Comparison of ENCODE assay signal across 6 cellular contexts in genomic region chr11:35857922-35858321, GRCh38.
"Had no signal": no experiment of that assay in that cellular context is flagged by ENCODE, and none has a peak within 500 bp of the region (broad histone marks: within the 10 kb centered on the region; RNA-seq: fewer than 3 reads in every experiment).

No MANE protein-coding gene starts in this region.

- H3K36me3 Mint-ChIP-seq: IgD-negative memory B cell had no signal

- H3K27me3 Mint-ChIP-seq: IgD-negative memory B cell had no signal

- DNase-seq: IMR-90 had no signal

- H3K27ac ChIP-seq: HL-60 had no signal

- H3K4me1 Mint-ChIP-seq: IgD-negative memory B cell had no signal

- H3K4me3 ChIP-seq: K562 had no signal

- H3K27ac Mint-ChIP-seq: IgD-negative memory B cell had no signal

- H3K4me3 Mint-ChIP-seq: IgD-negative memory B cell had no signal

- ATAC-seq: HepG2, K562 had no signal

- FAIRE-seq: HepG2, HTR-8/SVneo, K562 had no signal
